In genomic region chr17:3574231-3574630, GRCh38 we compare ENCODE assay signal across 18 cellular contexts. TPM values are rescaled to one million over a fixed set of nuclear protein-coding genes. Genes with fewer than 3 reads are reported as not detected.
A peak's percentile ranks its signal among the peaks of the same experiment; 100 is the strongest.
DNase-seq lines count a peak whose midpoint lies in the region; ATAC-seq, FAIRE-seq and TF ChIP-seq lines count a peak whose summit lies in the region.
"Had no signal": no experiment of that assay in that cellular context is flagged by ENCODE, and none has a peak within 500 bp of the region (broad histone marks: within the 10 kb centered on the region; RNA-seq: fewer than 3 reads in every experiment).

No MANE protein-coding gene starts in this region.

- TF ChIP-seq POLR2A in GM12892 (IDR thresholded peaks at IDR 0.05; ENCODE audit: low read depth, low read length), result no peak

- no peak for TF ChIP-seq CTCF in RWPE1 (conservative IDR thresholded peaks at IDR 0.05; ENCODE audit: low read depth)
- no peak for TF ChIP-seq CTCF in epithelial cell of esophagus (IDR thresholded peaks at IDR 0.05; ENCODE audit: insufficient read depth, low read depth, low read length, missing control alignments)
- TF ChIP-seq CTCF in kidney (IDR thresholded peaks at IDR 0.05; ENCODE audit: borderline replicate concordance, extremely low read depth, insufficient read depth), result no peak

- CTCF ChIA-PET in RWPE1 (lab: Yijun Ruan, JAX), result no interaction called here

- H3K9ac ChIP-seq in kidney (ENCODE audit: low read length in 2 of 2), result no peak overlapping the region

- no peaks in the 10 kb centered on the region for H3K9me3 ChIP-seq in kidney (ENCODE audit: control insufficient read depth in 1 of 2, low read length in 2 of 2)
- H3K9me3 ChIP-seq: A549, BE2C, Caco-2, HAP-1 had no signal

- no peak for FAIRE-seq in GM12892 (lab: Jason Lieb, UNC)
- FAIRE-seq in kidney (lab: Jason Lieb, UNC), result no peak
- FAIRE-seq: A549, H1, HepG2, HTR-8/SVneo had no signal

- intact Hi-C loops in kidney (cut with DNase I), result no loop called here

- peak; percentile 1 for DNase-seq in GM12892 (ENCODE audit: insufficient read length)
- no peak for DNase-seq in RWPE1 (ENCODE audit: low spot score)
- peak; percentile 21 for DNase-seq in epithelial cell of esophagus (ENCODE audit: low read depth)
- peak; percentile 48 for DNase-seq in kidney
- no peak for DNase-seq in NCI-H345 treated with DMSO at 0.1 percent for 48 hours (lab: John Stamatoyannopoulos, UW; ENCODE audit: unreplicated experiment)
- no peak for DNase-seq in NCI-H1092 treated with DMSO at 0.1 percent for 48 hours (lab: John Stamatoyannopoulos, UW)
- DNase-seq: BE2C, Caco-2, DND-41, GDM1 had no signal

- no peaks in the 10 kb centered on the region for H3K4me1 ChIP-seq in kidney (ENCODE audit: control insufficient read depth in 1 of 2, insufficient read depth in 1 of 2, low read depth in 1 of 2, low read length in 2 of 2)
- H3K4me1 ChIP-seq: BE2C, Caco-2, HAP-1 had no signal

- ATAC-seq in HG02571 (IDR thresholded peaks at IDR 0.05; ENCODE audit: unreplicated experiment) (no peak), HG03457 (IDR thresholded peaks at IDR 0.05; ENCODE audit: unreplicated experiment) (no peak)
- ATAC-seq: A549, HepG2 had no signal

- no peak overlapping the region for H3K4me3 ChIP-seq in epithelial cell of esophagus (ENCODE audit: low read length)
- H3K4me3 ChIP-seq in kidney (ENCODE audit: low read length in 2 of 2), result no peak overlapping the region
- H3K4me3 ChIP-seq: A549, HAP-1 had no signal

- POLR2A ChIA-PET in RWPE1 (lab: Yijun Ruan, JAX; ENCODE audit: low non-redundant PET), result no interaction called here

- peak overlapping the region; percentile 11; the same call in 1 of the 2 replicates for H3K27ac ChIP-seq in RWPE1
- H3K27ac ChIP-seq in kidney (ENCODE audit: low read depth in 2 of 2, low read length in 2 of 2), result no peak overlapping the region
- H3K27ac ChIP-seq: C4-2B had no signal

- H3K36me3 ChIP-seq in kidney (ENCODE audit: control insufficient read depth in 1 of 2, insufficient read depth in 2 of 2, low read length in 2 of 2), result peaks cover 5 to 14% of the 10 kb centered on the region in 2 donors
- H3K36me3 ChIP-seq: BE2C, HAP-1 had no signal

RNA-seq across cellular contexts. Expression of gene TRPV3, which starts 16.6 kb away (rescaled TPM):
- 4.3 TPM for polyA plus RNA-seq in GM12892 (2012; ENCODE audit: missing spikeins)
- total RNA-seq in kidney, result 1.2 TPM
- 0.13 TPM for polyA plus RNA-seq in kidney (ENCODE audit: insufficient read depth, low read depth, low replicate concordance)

RNA-seq across cellular contexts. Expression of gene TRPV1, which starts 35.0 kb away (rescaled TPM):
- polyA plus RNA-seq in GM12892 (2012; ENCODE audit: missing spikeins), result 3.7 TPM
- total RNA-seq in kidney, result 4.2 TPM
- 4.7 TPM for polyA plus RNA-seq in kidney (ENCODE audit: insufficient read depth, low read depth, low replicate concordance)

Comparison
In these comparisons a context has a peak if more than half of its experiments do, and no peak if none do; other contexts are left out.
1. DNase-seq: peak in GM12892 (single experiment), epithelial cell of esophagus (single experiment) and kidney (single experiment); none in RWPE1 (single experiment), NCI-H345 treated with DMSO at 0.1 percent for 48 hours (single experiment) and NCI-H1092 treated with DMSO at 0.1 percent for 48 hours (single experiment).